In the genomic region with DNA sequence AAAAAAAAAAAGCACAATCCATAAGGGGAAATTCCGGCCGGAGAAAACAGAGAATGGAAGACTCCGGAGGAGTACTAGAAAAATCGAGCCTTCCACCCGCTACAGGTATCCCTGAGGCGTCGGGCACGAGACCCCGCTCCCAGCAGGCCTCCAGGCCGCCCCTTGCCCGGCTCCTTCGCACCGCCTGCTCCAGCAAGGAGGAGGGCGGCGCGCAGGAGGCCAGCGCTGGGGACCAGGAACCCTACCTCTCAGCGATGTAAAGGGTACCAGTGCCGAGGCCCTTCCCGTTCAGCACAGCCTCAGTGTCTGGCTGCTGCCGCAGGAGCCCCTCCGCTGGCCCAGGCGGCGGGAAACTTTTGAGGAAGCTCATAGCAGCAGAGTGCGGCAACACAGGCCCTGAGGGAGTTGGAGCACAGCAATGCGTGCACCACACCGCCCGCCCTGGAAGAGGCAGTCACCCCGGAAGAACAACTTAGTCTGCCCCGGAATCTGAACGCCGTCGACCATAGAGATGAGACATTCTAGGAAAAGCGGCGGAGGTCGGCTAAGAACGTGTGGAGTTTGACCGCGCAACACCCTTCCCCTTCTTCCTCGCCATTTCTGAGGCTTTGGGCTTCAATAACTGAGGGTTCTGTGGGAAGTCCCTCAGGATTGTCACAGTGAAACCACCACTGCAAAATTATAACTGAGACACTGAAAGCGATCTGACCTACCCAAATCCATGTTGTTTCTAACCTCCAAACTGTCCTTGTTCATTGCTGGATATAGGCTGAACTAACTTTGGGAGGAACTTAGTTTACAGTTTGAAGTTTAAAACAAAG, we compare ENCODE assay signal across 1 cellular context.
TF ChIP-seq lines count a peak whose summit lies in the region.

CLNS1A (minus strand) TSS at position 450 of the 821 bp plus-strand sequence; CDS start at position 370, 80 bp downstream.

TF ChIP-seq in HepG2, 621 proteins besides CTCF, POLR2A, EP300 and RAD21 (continued from another document and continues in another):
- no peak; the same call in 1 of the 2 replicates for TF ChIP-seq EEA1 (CRISPR knock-in tag; IDR thresholded peaks at IDR 0.05; ENCODE audit: borderline replicate concordance)
- TF ChIP-seq SP140L (CRISPR knock-in tag; IDR thresholded peaks at IDR 0.05; ENCODE audit: borderline replicate concordance), result 0 out of 2 replicates have a peak, but pooled peaks have one; percentile 29
- TF ChIP-seq ZNF503 (CRISPR knock-in tag; IDR thresholded peaks at IDR 0.05), result no peak
- TF ChIP-seq, protein P1, sequence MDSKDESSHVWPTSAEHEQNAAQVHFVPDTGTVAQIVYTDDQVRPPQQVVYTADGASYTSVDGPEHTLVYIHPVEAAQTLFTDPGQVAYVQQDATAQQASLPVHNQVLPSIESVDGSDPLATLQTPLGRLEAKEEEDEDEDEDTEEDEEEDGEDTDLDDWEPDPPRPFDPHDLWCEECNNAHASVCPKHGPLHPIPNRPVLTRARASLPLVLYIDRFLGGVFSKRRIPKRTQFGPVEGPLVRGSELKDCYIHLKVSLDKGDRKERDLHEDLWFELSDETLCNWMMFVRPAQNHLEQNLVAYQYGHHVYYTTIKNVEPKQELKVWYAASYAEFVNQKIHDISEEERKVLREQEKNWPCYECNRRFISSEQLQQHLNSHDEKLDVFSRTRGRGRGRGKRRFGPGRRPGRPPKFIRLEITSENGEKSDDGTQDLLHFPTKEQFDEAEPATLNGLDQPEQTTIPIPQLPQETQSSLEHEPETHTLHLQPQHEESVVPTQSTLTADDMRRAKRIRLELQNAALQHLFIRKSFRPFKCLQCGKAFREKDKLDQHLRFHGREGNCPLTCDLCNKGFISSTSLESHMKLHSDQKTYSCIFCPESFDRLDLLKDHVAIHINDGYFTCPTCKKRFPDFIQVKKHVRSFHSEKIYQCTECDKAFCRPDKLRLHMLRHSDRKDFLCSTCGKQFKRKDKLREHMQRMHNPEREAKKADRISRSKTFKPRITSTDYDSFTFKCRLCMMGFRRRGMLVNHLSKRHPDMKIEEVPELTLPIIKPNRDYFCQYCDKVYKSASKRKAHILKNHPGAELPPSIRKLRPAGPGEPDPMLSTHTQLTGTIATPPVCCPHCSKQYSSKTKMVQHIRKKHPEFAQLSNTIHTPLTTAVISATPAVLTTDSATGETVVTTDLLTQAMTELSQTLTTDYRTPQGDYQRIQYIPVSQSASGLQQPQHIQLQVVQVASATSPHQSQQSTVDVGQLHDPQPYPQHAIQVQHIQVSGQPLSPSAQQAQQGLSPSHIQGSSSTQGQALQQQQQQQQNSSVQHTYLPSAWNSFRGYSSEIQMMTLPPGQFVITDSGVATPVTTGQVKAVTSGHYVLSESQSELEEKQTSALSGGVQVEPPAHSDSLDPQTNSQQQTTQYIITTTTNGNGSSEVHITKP (CRISPR knock-in tag; IDR thresholded peaks at IDR 0.05; ENCODE audit: low read depth), result 0 out of 2 replicates have a peak, but pooled peaks have one; percentile 51
- TF ChIP-seq SAP130 (CRISPR knock-in tag; IDR thresholded peaks at IDR 0.05; ENCODE audit: low read depth), result peak; percentile 97
- TF ChIP-seq CREBL2 (CRISPR knock-in tag; IDR thresholded peaks at IDR 0.05; ENCODE audit: borderline replicate concordance), result peak; percentile 83; the same call in 1 of the 2 replicates
- TF ChIP-seq MIER2 (CRISPR knock-in tag; IDR thresholded peaks at IDR 0.05), result no peak
- no peak for TF ChIP-seq IKZF4 (CRISPR knock-in tag; IDR thresholded peaks at IDR 0.05; ENCODE audit: borderline replicate concordance, low read depth, not compliant biosample characterization)
- TF ChIP-seq HNRNPUL1 (IDR thresholded peaks at IDR 0.05; ENCODE audit: low read depth, low read length), result no peak
- no peak for TF ChIP-seq CHD4 (IDR thresholded peaks at IDR 0.05; ENCODE audit: borderline replicate concordance, low read length)
- TF ChIP-seq ZNF7 (CRISPR knock-in tag; IDR thresholded peaks at IDR 0.05), result no peak
- TF ChIP-seq ZMYM2 (CRISPR knock-in tag; IDR thresholded peaks at IDR 0.05), result 0 out of 2 replicates have a peak, but pooled peaks have one; percentile 37
- TF ChIP-seq NRL (CRISPR knock-in tag; IDR thresholded peaks at IDR 0.05; ENCODE audit: borderline replicate concordance), result peak; percentile 91
- TF ChIP-seq IKZF5 (CRISPR knock-in tag; IDR thresholded peaks at IDR 0.05), result peak; percentile 95
- TF ChIP-seq ATAD3A (CRISPR knock-in tag; IDR thresholded peaks at IDR 0.05), result 0 out of 2 replicates have a peak, but pooled peaks have one; percentile 59
- TF ChIP-seq ZNF10 (CRISPR knock-in tag; IDR thresholded peaks at IDR 0.05; ENCODE audit: borderline replicate concordance, low read depth), result no peak
- TF ChIP-seq ZNF432 (CRISPR knock-in tag; IDR thresholded peaks at IDR 0.05; ENCODE audit: borderline replicate concordance), result no peak
- peak; percentile 72; the same call in 1 of the 2 replicates for TF ChIP-seq ZSCAN9 (CRISPR knock-in tag; IDR thresholded peaks at IDR 0.05; ENCODE audit: borderline replicate concordance)
- TF ChIP-seq, protein P2, sequence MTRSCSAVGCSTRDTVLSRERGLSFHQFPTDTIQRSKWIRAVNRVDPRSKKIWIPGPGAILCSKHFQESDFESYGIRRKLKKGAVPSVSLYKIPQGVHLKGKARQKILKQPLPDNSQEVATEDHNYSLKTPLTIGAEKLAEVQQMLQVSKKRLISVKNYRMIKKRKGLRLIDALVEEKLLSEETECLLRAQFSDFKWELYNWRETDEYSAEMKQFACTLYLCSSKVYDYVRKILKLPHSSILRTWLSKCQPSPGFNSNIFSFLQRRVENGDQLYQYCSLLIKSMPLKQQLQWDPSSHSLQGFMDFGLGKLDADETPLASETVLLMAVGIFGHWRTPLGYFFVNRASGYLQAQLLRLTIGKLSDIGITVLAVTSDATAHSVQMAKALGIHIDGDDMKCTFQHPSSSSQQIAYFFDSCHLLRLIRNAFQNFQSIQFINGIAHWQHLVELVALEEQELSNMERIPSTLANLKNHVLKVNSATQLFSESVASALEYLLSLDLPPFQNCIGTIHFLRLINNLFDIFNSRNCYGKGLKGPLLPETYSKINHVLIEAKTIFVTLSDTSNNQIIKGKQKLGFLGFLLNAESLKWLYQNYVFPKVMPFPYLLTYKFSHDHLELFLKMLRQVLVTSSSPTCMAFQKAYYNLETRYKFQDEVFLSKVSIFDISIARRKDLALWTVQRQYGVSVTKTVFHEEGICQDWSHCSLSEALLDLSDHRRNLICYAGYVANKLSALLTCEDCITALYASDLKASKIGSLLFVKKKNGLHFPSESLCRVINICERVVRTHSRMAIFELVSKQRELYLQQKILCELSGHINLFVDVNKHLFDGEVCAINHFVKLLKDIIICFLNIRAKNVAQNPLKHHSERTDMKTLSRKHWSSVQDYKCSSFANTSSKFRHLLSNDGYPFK (CRISPR knock-in tag; IDR thresholded peaks at IDR 0.05; ENCODE audit: borderline replicate concordance), result peak; percentile 91; the same call in 1 of the 2 replicates
- TF ChIP-seq JARID2 (CRISPR knock-in tag; IDR thresholded peaks at IDR 0.05; ENCODE audit: insufficient replicate concordance), result no peak
- TF ChIP-seq TBP (CRISPR knock-in tag; IDR thresholded peaks at IDR 0.05), result no peak
- TF ChIP-seq, protein P3, sequence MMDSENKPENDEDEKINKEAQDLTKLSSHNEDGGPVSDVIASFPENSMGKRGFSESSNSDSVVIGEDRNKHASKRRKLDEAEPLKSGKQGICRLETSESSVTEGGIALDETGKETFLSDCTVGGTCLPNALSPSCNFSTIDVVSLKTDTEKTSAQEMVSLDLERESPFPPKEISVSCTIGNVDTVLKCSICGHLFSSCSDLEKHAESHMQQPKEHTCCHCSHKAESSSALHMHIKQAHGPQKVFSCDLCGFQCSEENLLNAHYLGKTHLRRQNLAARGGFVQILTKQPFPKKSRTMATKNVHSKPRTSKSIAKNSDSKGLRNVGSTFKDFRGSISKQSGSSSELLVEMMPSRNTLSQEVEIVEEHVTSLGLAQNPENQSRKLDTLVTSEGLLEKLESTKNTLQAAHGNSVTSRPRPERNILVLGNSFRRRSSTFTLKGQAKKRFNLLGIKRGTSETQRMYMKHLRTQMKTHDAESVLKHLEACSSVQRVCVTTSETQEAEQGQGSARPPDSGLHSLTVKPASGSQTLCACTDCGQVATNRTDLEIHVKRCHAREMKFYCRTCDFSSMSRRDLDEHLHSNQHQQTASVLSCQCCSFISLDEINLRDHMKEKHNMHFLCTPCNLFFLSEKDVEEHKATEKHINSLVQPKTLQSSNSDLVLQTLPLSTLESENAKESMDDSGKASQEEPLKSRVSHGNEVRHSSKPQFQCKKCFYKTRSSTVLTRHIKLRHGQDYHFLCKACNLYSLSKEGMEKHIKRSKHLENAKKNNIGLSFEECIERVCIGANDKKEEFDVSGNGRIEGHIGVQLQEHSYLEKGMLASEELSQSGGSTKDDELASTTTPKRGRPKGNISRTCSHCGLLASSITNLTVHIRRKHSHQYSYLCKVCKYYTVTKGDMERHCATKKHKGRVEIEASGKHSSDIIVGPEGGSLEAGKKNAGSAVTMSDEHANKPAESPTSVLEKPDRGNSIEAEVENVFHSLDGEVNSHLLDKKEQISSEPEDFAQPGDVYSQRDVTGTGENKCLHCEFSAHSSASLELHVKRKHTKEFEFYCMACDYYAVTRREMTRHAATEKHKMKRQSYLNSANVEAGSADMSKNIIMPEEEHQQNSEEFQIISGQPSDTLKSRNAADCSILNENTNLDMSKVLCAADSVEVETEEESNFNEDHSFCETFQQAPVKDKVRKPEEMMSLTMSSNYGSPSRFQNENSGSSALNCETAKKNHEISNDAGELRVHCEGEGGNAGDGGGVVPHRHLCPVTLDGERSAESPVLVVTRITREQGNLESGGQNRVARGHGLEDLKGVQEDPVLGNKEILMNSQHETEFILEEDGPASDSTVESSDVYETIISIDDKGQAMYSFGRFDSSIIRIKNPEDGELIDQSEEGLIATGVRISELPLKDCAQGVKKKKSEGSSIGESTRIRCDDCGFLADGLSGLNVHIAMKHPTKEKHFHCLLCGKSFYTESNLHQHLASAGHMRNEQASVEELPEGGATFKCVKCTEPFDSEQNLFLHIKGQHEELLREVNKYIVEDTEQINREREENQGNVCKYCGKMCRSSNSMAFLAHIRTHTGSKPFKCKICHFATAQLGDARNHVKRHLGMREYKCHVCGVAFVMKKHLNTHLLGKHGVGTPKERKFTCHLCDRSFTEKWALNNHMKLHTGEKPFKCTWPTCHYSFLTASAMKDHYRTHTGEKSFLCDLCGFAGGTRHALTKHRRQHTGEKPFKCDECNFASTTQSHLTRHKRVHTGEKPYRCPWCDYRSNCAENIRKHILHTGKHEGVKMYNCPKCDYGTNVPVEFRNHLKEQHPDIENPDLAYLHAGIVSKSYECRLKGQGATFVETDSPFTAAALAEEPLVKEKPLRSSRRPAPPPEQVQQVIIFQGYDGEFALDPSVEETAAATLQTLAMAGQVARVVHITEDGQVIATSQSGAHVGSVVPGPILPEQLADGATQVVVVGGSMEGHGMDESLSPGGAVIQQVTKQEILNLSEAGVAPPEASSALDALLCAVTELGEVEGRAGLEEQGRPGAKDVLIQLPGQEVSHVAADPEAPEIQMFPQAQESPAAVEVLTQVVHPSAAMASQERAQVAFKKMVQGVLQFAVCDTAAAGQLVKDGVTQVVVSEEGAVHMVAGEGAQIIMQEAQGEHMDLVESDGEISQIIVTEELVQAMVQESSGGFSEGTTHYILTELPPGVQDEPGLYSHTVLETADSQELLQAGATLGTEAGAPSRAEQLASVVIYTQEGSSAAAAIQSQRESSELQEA (CRISPR knock-in tag; IDR thresholded peaks at IDR 0.05; ENCODE audit: not compliant biosample characterization), result no peak
- no peak for TF ChIP-seq CBX2 (IDR thresholded peaks at IDR 0.05; ENCODE audit: low read depth, low read length)
- no peak for TF ChIP-seq CBX2 (CRISPR knock-in tag; IDR thresholded peaks at IDR 0.05; ENCODE audit: low read depth)
- TF ChIP-seq SIN3B (IDR thresholded peaks at IDR 0.05; ENCODE audit: low read length), result peak; percentile 37
- TF ChIP-seq ZNF496 (CRISPR knock-in tag; IDR thresholded peaks at IDR 0.05; ENCODE audit: insufficient replicate concordance), result no peak
- TF ChIP-seq, protein P4, sequence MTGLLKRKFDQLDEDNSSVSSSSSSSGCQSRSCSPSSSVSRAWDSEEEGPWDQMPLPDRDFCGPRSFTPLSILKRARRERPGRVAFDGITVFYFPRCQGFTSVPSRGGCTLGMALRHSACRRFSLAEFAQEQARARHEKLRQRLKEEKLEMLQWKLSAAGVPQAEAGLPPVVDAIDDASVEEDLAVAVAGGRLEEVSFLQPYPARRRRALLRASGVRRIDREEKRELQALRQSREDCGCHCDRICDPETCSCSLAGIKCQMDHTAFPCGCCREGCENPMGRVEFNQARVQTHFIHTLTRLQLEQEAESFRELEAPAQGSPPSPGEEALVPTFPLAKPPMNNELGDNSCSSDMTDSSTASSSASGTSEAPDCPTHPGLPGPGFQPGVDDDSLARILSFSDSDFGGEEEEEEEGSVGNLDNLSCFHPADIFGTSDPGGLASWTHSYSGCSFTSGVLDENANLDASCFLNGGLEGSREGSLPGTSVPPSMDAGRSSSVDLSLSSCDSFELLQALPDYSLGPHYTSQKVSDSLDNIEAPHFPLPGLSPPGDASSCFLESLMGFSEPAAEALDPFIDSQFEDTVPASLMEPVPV (CRISPR knock-in tag; IDR thresholded peaks at IDR 0.05), result peak; percentile 71; the same call in 1 of the 2 replicates
- TF ChIP-seq, protein P5, sequence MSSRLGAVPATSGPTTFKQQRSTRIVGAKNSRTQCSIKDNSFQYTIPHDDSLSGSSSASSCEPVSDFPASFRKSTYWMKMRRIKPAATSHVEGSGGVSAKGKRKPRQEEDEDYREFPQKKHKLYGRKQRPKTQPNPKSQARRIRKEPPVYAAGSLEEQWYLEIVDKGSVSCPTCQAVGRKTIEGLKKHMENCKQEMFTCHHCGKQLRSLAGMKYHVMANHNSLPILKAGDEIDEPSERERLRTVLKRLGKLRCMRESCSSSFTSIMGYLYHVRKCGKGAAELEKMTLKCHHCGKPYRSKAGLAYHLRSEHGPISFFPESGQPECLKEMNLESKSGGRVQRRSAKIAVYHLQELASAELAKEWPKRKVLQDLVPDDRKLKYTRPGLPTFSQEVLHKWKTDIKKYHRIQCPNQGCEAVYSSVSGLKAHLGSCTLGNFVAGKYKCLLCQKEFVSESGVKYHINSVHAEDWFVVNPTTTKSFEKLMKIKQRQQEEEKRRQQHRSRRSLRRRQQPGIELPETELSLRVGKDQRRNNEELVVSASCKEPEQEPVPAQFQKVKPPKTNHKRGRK (CRISPR knock-in tag; IDR thresholded peaks at IDR 0.05), result peak; percentile 100
